Comparison of ENCODE assay signal across 8 cellular contexts in genomic region chr16:87383522-87384161, GRCh38. TPM values are rescaled to one million over a fixed set of nuclear protein-coding genes. Genes with fewer than 3 reads are reported as not detected.
DNase-seq lines count a peak whose midpoint lies in the region; ATAC-seq, FAIRE-seq and TF ChIP-seq lines count a peak whose summit lies in the region.

Gene FBXO31, minus strand, starts transcription at chr16:87383776. Its CDS starts 32 bp downstream, at chr16:87383744.

- H3K4me3 ChIP-seq in keratinocyte (ENCODE audit: control insufficient read depth in 2 of 3, extremely low read depth in 1 of 3, insufficient read depth in 2 of 3, low read depth in 1 of 3, low read length in 3 of 3), result peak within 1 kb of the TSS; percentile 78 to 88 (median 84)

- peak within 1 kb of the TSS; percentile 84 for H3K9ac ChIP-seq in keratinocyte (ENCODE audit: control insufficient read depth, extremely low read depth, insufficient read depth, low read length)

- peak; percentile 90 for DNase-seq in A172 (ENCODE audit: low spot score)
- peak; percentile 89 for DNase-seq in NCI-H2227 (lab: John Stamatoyannopoulos, UW; ENCODE audit: unreplicated experiment)
- peak; percentile 76 for DNase-seq in activated CD4-positive, CD25-positive, alpha-beta regulatory T cell treated with anti-CD3 and anti-CD28 coated beads, Interleukin-2, amount 50 U/mL, for 16 hours (ENCODE audit: low read depth, low spot score)
- DNase-seq in central memory CD4-positive, alpha-beta T cell, result peak; percentile 88
- peak; percentile 71 for DNase-seq in keratinocyte (ENCODE audit: low read depth, low spot score)
- peak; percentile 89 to 92 for DNase-seq in stimulated activated CD4-positive, alpha-beta T cell treated with anti-CD3 and anti-CD28 coated beads, Interleukin-15, amount 100 ng/mL, for 1 hour (ENCODE audit: low read depth in 1 of 2, low spot score in 1 of 2)

- H3K4me2 ChIP-seq in keratinocyte (ENCODE audit: control insufficient read depth, extremely low read depth, insufficient read depth, low read depth, low read length), result peak within 1 kb of the TSS; percentile 84

- ATAC-seq in GM18519 (IDR thresholded peaks at IDR 0.05; ENCODE audit: low FRiP score, unreplicated experiment), result peak; percentile 37
- peak; percentile 37 for ATAC-seq in HG03064 (IDR thresholded peaks at IDR 0.05; ENCODE audit: low read depth, unreplicated experiment)

- H3K9me1 ChIP-seq in keratinocyte (ENCODE audit: control insufficient read depth, extremely low read depth, insufficient read depth, low read length), result peaks cover 2% of the 10 kb centered on the region

- dilution Hi-C loops in keratinocyte (cut with MboI; ENCODE audit: extremely low pct_ligation_motif_present, low sequenced_read_pairs), result no loop called here

- H3K27me3 ChIP-seq in keratinocyte (ENCODE audit: control insufficient read depth, extremely low read depth, insufficient read depth, low read length), result no peaks in the 10 kb centered on the region

- H3K36me3 ChIP-seq in keratinocyte (ENCODE audit: control insufficient read depth in 2 of 2, extremely low read depth in 1 of 2, insufficient read depth in 2 of 2, low read length in 2 of 2), result no peaks in the 10 kb centered on the region

- no peaks in the 10 kb centered on the region for H3K9me3 ChIP-seq in keratinocyte (ENCODE audit: control insufficient read depth, low read depth, low read length)

- no peak for FAIRE-seq in keratinocyte (lab: Jason Lieb, UNC)

- H3K4me1 ChIP-seq in keratinocyte (ENCODE audit: control insufficient read depth, extremely low read depth, insufficient read depth, low read length), result peaks cover 27% of the 10 kb centered on the region

- H2AFZ ChIP-seq in keratinocyte (ENCODE audit: control insufficient read depth, low read length), result peak within 1 kb of the TSS; percentile 89

- peaks cover 43% of the 10 kb centered on the region for H3K79me2 ChIP-seq in keratinocyte (ENCODE audit: control insufficient read depth, insufficient read depth, low read length)

- peak within 1 kb of the TSS; percentile 73 for H3K27ac ChIP-seq in keratinocyte (ENCODE audit: control insufficient read depth, insufficient read depth, low read length)

- H4K20me1 ChIP-seq in keratinocyte (ENCODE audit: control insufficient read depth, extremely low read depth, insufficient read depth, low read length), result peaks cover 12% of the 10 kb centered on the region

- TF ChIP-seq CTCF in keratinocyte (optimal IDR thresholded peaks at IDR 0.05 in 1 of 3, IDR thresholded peaks at IDR 0.05 in 1 of 3, conservative IDR thresholded peaks at IDR 0.05 in 1 of 3; ENCODE audit: extremely low read depth in 1 of 3, insufficient read depth in 2 of 3, low read length in 3 of 3), result no peak

RNA-seq across cellular contexts. Expression of gene FBXO31, which starts in this region (rescaled TPM):
- 18.4 and 19.8 TPM in 2 replicates for total RNA-seq in A172 (2014; rRNA removed; shearing (Covaris generic))
- 12.9 to 22.3 TPM (median 17.0 TPM) in 3 replicates for polyA plus RNA-seq in keratinocyte
- 20.8 TPM for polyA plus RNA-seq in keratinocyte (2011; ENCODE audit: low read depth)
- polyA plus RNA-seq in keratinocyte (2011; cell fraction: cytosol; rRNA removed), result 8.0 and 13.7 TPM in 2 replicates
- polyA plus RNA-seq in keratinocyte (2011; cell fraction: nucleus; rRNA removed), result 35.0 and 40.8 TPM in 2 replicates
- 14.9 and 18.8 TPM in 2 replicates for polyA plus RNA-seq in keratinocyte (2012; ENCODE audit: low replicate concordance)
- polyA minus RNA-seq in keratinocyte, result 27.3 to 33.0 TPM (median 30.5 TPM) in 3 replicates
- 20.0 TPM for polyA minus RNA-seq in keratinocyte (2011; cell fraction: cytosol; rRNA and poly(A)+ RNA removed)
- polyA minus RNA-seq in keratinocyte (2011; cell fraction: nucleus; rRNA and poly(A)+ RNA removed), result 25.2 and 38.7 TPM in 2 replicates

Comparison
In these comparisons a context has a peak if more than half of its experiments do, and no peak if none do; other contexts are left out.
1. Peak in every context shown above with its lines: DNase-seq, ATAC-seq, H3K4me3 ChIP-seq and H3K27ac ChIP-seq.